In the genomic region with DNA sequence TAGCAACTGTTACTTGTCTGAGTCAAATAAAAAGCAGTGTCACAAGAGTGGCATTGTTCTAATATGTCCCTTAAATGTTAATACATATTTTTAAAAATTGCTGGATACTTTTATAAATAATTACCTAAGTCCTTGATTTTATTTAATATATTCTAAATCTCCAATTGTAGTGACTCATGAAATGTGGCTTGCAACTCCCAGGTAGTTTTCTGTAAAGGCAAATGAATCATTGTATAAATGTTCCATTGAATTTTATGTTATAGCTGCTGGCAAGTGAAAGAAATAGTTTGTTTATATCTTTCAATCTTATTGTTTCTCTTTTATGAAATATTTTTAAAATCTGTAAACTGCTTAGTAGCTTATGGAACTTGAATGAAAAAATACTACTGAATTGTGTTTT, we compare ENCODE assay signal across 21 cellular contexts. TPM values are rescaled to one million over a fixed set of nuclear protein-coding genes. Genes with fewer than 3 reads are reported as not detected.
DNase-seq lines count a peak whose midpoint lies in the region; ATAC-seq, FAIRE-seq and TF ChIP-seq lines count a peak whose summit lies in the region.
"Had no signal": no experiment of that assay in that cellular context is flagged by ENCODE, and none has a peak within 500 bp of the region (broad histone marks: within the 10 kb centered on the region; RNA-seq: fewer than 3 reads in every experiment).

No MANE protein-coding gene starts in this region.

- intact Hi-C loops in endothelial cell of umbilical vein (cut with micrococcal nuclease), result no loop called here
- intact Hi-C loops in activated CD8-positive, alpha-beta T cell treated with anti-CD3 and anti-CD28 coated beads for 36 hours (cut with micrococcal nuclease), result no loop called here

- no peak overlapping the region for H3K4me3 Mint-ChIP-seq in activated CD8-positive, alpha-beta T cell treated with anti-CD3 and anti-CD28 coated beads for 36 hours
- H3K4me3 Mint-ChIP-seq: H9 had no signal

- H3K4me1 ChIP-seq in GM23248 (ENCODE audit: insufficient read depth) (peaks cover 31% of the 10 kb centered on the region), endothelial cell of umbilical vein (ENCODE audit: control insufficient read depth, extremely low read depth, insufficient read depth, low read length) (peaks cover 12% of the 10 kb centered on the region), MM.1S (ENCODE audit: low read length) (no peaks in the 10 kb centered on the region)

- H3K9me3 ChIP-seq in GM23248 (ENCODE audit: low read depth) (no peaks in the 10 kb centered on the region), endothelial cell of umbilical vein (replicated peaks; ENCODE audit: control insufficient read depth, insufficient read depth, low read length) (no peaks in the 10 kb centered on the region), MM.1S (replicated peaks; ENCODE audit: insufficient read depth, low read length) (no peaks in the 10 kb centered on the region)
- H3K9me3 ChIP-seq: MG63 had no signal

- TF ChIP-seq POLR2A in endothelial cell of umbilical vein (IDR thresholded peaks at IDR 0.05; ENCODE audit: low read depth, low read length), result no peak

- CTCF ChIA-PET in RWPE1 (lab: Yijun Ruan, JAX) (no interaction called here), endothelial cell of umbilical vein (lab: Charles Lee) (interaction anchor here (1.9 to 2.7 kb wide), 2 partner anchors 9 to 11 kb away, joined by 4 to 12 read pairs; no protein-coding TSS in a partner anchor)
- CTCF ChIA-PET in activated CD8-positive, alpha-beta T cell treated with anti-CD3 and anti-CD28 coated beads for 36 hours (lab: Charles Lee), result interaction anchor here (1.3 kb wide), 1 partner anchor 104 kb away, joined by 3 read pairs; no protein-coding TSS in a partner anchor

- no peaks in the 10 kb centered on the region for H3K36me3 Mint-ChIP-seq in activated CD8-positive, alpha-beta T cell treated with anti-CD3 and anti-CD28 coated beads for 36 hours (ENCODE audit: low read depth)

- H3K27ac Mint-ChIP-seq in activated CD8-positive, alpha-beta T cell treated with anti-CD3 and anti-CD28 coated beads for 36 hours, result no peak overlapping the region
- H3K27ac Mint-ChIP-seq: H9 had no signal

- no peaks in the 10 kb centered on the region for H3K36me3 ChIP-seq in GM23248 (ENCODE audit: low read depth)
- H3K36me3 ChIP-seq in endothelial cell of umbilical vein (ENCODE audit: control insufficient read depth in 2 of 2, extremely low read depth in 1 of 2, insufficient read depth in 2 of 2, low read length in 2 of 2), result no peaks in the 10 kb centered on the region
- H3K36me3 ChIP-seq in MM.1S (replicated peaks; ENCODE audit: insufficient read depth, low read length), result no peaks in the 10 kb centered on the region
- H3K36me3 ChIP-seq: MG63 had no signal

- ATAC-seq in activated CD8-positive, alpha-beta T cell treated with anti-CD3 and anti-CD28 coated beads for 36 hours, result no peak
- ATAC-seq: Panc1 had no signal

- BruUV-seq in endothelial cell of umbilical vein (replicated peaks; lab: Mats Ljungman, UMichigan), result no TSS peak

- H3K4me3 ChIP-seq in GM23248 (no peak overlapping the region), endothelial cell of umbilical vein (replicated peaks in 1 of 3; ENCODE audit: insufficient read depth in 1 of 3, low read depth in 1 of 3, low read length in 3 of 3) (no peak overlapping the region), MM.1S (ENCODE audit: low read length) (no peak overlapping the region)
- H3K4me3 ChIP-seq: MG63, SK-N-MC had no signal

- H3K4me2 ChIP-seq in GM23248 (ENCODE audit: unreplicated experiment) (no peak overlapping the region), endothelial cell of umbilical vein (ENCODE audit: insufficient read depth, low read length) (no peak overlapping the region), MM.1S (ENCODE audit: low read depth, low read length) (no peak overlapping the region)

- H3K79me2 ChIP-seq in GM23248 (ENCODE audit: insufficient read depth) (no peaks in the 10 kb centered on the region), endothelial cell of umbilical vein (ENCODE audit: control insufficient read depth, insufficient read depth, low read length) (no peaks in the 10 kb centered on the region), MM.1S (ENCODE audit: low read length) (no peaks in the 10 kb centered on the region)

- H3F3A ChIP-seq in GM23248 (ENCODE audit: insufficient read depth) (peaks cover 6% of the 10 kb centered on the region), MM.1S (ENCODE audit: insufficient read depth, low read length) (no peaks in the 10 kb centered on the region)

- H3K9ac ChIP-seq in GM23248, result no peak overlapping the region
- no peak overlapping the region for H3K9ac ChIP-seq in endothelial cell of umbilical vein (replicated peaks; ENCODE audit: extremely low read depth, insufficient read depth, low read length)
- H3K9ac ChIP-seq in MM.1S (ENCODE audit: low read length), result no peak overlapping the region

- in situ Hi-C loops in GM23248 (cut with MboI), result no loop called here

- no peaks in the 10 kb centered on the region for H3K4me1 Mint-ChIP-seq in activated CD8-positive, alpha-beta T cell treated with anti-CD3 and anti-CD28 coated beads for 36 hours (ENCODE audit: low read depth)

- H3K27me3 Mint-ChIP-seq in activated CD8-positive, alpha-beta T cell treated with anti-CD3 and anti-CD28 coated beads for 36 hours, result peaks cover 19% of the 10 kb centered on the region

- no peaks in the 10 kb centered on the region for H3K9me3 Mint-ChIP-seq in activated CD8-positive, alpha-beta T cell treated with anti-CD3 and anti-CD28 coated beads for 36 hours
- H3K9me3 Mint-ChIP-seq: H9 had no signal

- H3K9me1 ChIP-seq in endothelial cell of umbilical vein (replicated peaks; ENCODE audit: control insufficient read depth, extremely low read depth, insufficient read depth, low read length), result no peaks in the 10 kb centered on the region

- H3K27ac ChIP-seq in GM23248, result no peak overlapping the region
- no peak overlapping the region for H3K27ac ChIP-seq in RWPE1
- H3K27ac ChIP-seq in endothelial cell of umbilical vein (ENCODE audit: insufficient read depth, low read depth, low read length), result no peak overlapping the region
- no peak overlapping the region for H3K27ac ChIP-seq in MM.1S (ENCODE audit: low read length)
- H3K27ac ChIP-seq: SK-N-MC had no signal

- DNase-seq in GM23248, result peak; percentile 9
- peak; percentile 18 for DNase-seq in RWPE1 (ENCODE audit: low spot score)
- DNase-seq in endothelial cell of umbilical vein (ENCODE audit: low read depth, low spot score), result no peak
- peak; percentile 19 for DNase-seq in kidney tubule cell (ENCODE audit: low spot score)
- no peak for DNase-seq in activated CD8-positive, alpha-beta T cell treated with anti-CD3 and anti-CD28 coated beads for 36 hours
- DNase-seq in HUDEP-2 (lab: John Stamatoyannopoulos, UW; ENCODE audit: unreplicated experiment in 76 of 76), result no peak
- no peak for DNase-seq in MM.1S
- DNase-seq: DMS153, DND-41, H9, KBM-7, NCI-H1694, NCI-H2081, NCI-H2171, NCI-H226, NCI-H510A, NCI-H69, SIG-M5 had no signal

- POLR2A ChIA-PET in RWPE1 (lab: Yijun Ruan, JAX; ENCODE audit: low non-redundant PET) (no interaction called here), endothelial cell of umbilical vein (lab: Charles Lee) (no interaction called here)
- POLR2A ChIA-PET in activated CD8-positive, alpha-beta T cell treated with anti-CD3 and anti-CD28 coated beads for 36 hours (lab: Charles Lee), result no interaction called here

- no peaks in the 10 kb centered on the region for H4K20me1 ChIP-seq in GM23248 (ENCODE audit: insufficient read depth)
- no peaks in the 10 kb centered on the region for H4K20me1 ChIP-seq in endothelial cell of umbilical vein (replicated peaks; ENCODE audit: control insufficient read depth, extremely low read depth, insufficient read depth, low read length)
- no peaks in the 10 kb centered on the region; the same call in 1 of the 2 replicates for H4K20me1 ChIP-seq in MM.1S (ENCODE audit: insufficient read depth, low read length)

- TF ChIP-seq CTCF in RWPE1 (conservative IDR thresholded peaks at IDR 0.05; ENCODE audit: low read depth) (no peak), endothelial cell of umbilical vein (IDR thresholded peaks at IDR 0.05; ENCODE audit: extremely low read depth in 1 of 2, insufficient read depth in 1 of 2, low read depth in 1 of 2, low read length in 2 of 2) (no peak), MM.1S (IDR thresholded peaks at IDR 0.05; ENCODE audit: low read length) (no peak)
- no peak for TF ChIP-seq CTCF in activated CD8-positive, alpha-beta T cell treated with anti-CD3 and anti-CD28 coated beads for 36 hours (IDR thresholded peaks at IDR 0.05)

- no peak for FAIRE-seq in endothelial cell of umbilical vein (lab: Jason Lieb, UNC)

- H3K27me3 ChIP-seq in GM23248 (replicated peaks; ENCODE audit: insufficient read depth) (no peaks in the 10 kb centered on the region), endothelial cell of umbilical vein (ENCODE audit: control insufficient read depth in 2 of 2, insufficient read depth in 2 of 2, low read length in 2 of 2) (no peaks in the 10 kb centered on the region), MM.1S (replicated peaks; ENCODE audit: insufficient read depth, low read length) (no peaks in the 10 kb centered on the region)
- H3K27me3 ChIP-seq: MG63 had no signal

- H2AFZ ChIP-seq in GM23248 (no peak overlapping the region), endothelial cell of umbilical vein (ENCODE audit: low read depth, low read length) (no peak overlapping the region), MM.1S (ENCODE audit: low read length) (no peak overlapping the region)

- H3K9me2 ChIP-seq in GM23248 (ENCODE audit: insufficient read depth), result no peaks in the 10 kb centered on the region
- no peaks in the 10 kb centered on the region for H3K9me2 ChIP-seq in MM.1S (replicated peaks; ENCODE audit: insufficient read depth, low read length)

- dilution Hi-C loops in endothelial cell of umbilical vein (cut with MboI; ENCODE audit: extremely low pct_ligation_motif_present, low sequenced_read_pairs), result no loop called here

TF ChIP-seq in endothelial cell of umbilical vein, 7 proteins besides CTCF, POLR2A, EP300 and RAD21:
- TF ChIP-seq POLR2AphosphoS5 (IDR thresholded peaks at IDR 0.05; ENCODE audit: insufficient read depth, low read depth, low read length) (no peak), FOS (IDR thresholded peaks at IDR 0.05; ENCODE audit: borderline replicate concordance, insufficient read depth, low read length) (peak; percentile 22)

RNA-seq across cellular contexts. Expression of gene C1GALT1C1L, which starts 32.7 kb away (rescaled TPM):
- total RNA-seq in GM23248 (2014; rRNA removed; shearing (Covaris generic)), result not detected in 2 replicates
- polyA plus RNA-seq in GM23248 (2016; fragmentation: Nextera tagmentation; extraction: Ambion mirVana), result 0.41 and 0.54 TPM in 2 replicates
- 0.40 and 0.74 TPM in 2 replicates for total RNA-seq in endothelial cell of umbilical vein
- polyA plus RNA-seq in endothelial cell of umbilical vein, result 0.38 and 0.76 TPM in 2 replicates
- 0.93 and 1.0 TPM in 2 replicates for polyA plus RNA-seq in endothelial cell of umbilical vein (2011; cell fraction: cytosol; rRNA removed)
- polyA plus RNA-seq in endothelial cell of umbilical vein (2011; cell fraction: nucleus; rRNA removed), result 0.28 and 0.49 TPM in 2 replicates
- 0.44 TPM in 1 of 2 replicates, not detected in the other for polyA plus RNA-seq in endothelial cell of umbilical vein (2012)
- polyA minus RNA-seq in endothelial cell of umbilical vein, result 1.2 TPM in 1 of 2 replicates, not detected in the other
- not detected for polyA minus RNA-seq in endothelial cell of umbilical vein (2011; cell fraction: cytosol; rRNA and poly(A)+ RNA removed)
- polyA minus RNA-seq in endothelial cell of umbilical vein (2011; cell fraction: nucleus; rRNA and poly(A)+ RNA removed), result not detected in 2 replicates
- total RNA-seq in activated CD8-positive, alpha-beta T cell treated with anti-CD3 and anti-CD28 coated beads for 36 hours, result under 1 TPM in 1 of 2 experiments, not detected in 1; 0.36 TPM
- total RNA-seq: H9 had no signal

Comparison
In these comparisons a context has a peak if more than half of its experiments do, and no peak if none do; other contexts are left out.
1. DNase-seq: peak in GM23248 (single experiment), RWPE1 (single experiment) and kidney tubule cell (single experiment); none in endothelial cell of umbilical vein (single experiment), activated CD8-positive, alpha-beta T cell treated with anti-CD3 and anti-CD28 coated beads for 36 hours (single experiment), HUDEP-2 (0 of 76) and MM.1S (single experiment).